Comparison of ENCODE assay signal across 7 cellular contexts in genomic region chr1:208243851-208244583, GRCh38. TPM values are rescaled to one million over a fixed set of nuclear protein-coding genes. Genes with fewer than 3 reads are reported as not detected.
DNase-seq lines count a peak whose midpoint lies in the region; ATAC-seq lines count a peak whose summit lies in the region.

TSS of gene PLXNA2 (minus strand) at chr1:208244384. CDS start at chr1:208217922, 26,462 bp downstream.

- H3K14ac ChIP-seq in neuronal stem cell (ENCODE audit: low read length), result no peak within 1 kb of the TSS

- ATAC-seq in GM18907 (IDR thresholded peaks at IDR 0.05; ENCODE audit: unreplicated experiment), result peak; percentile 40

- peak within 1 kb of the TSS; percentile 90 for H3K18ac ChIP-seq in neuronal stem cell (ENCODE audit: low read length)

- no peak within 1 kb of the TSS for H2AK5ac ChIP-seq in neuronal stem cell (ENCODE audit: low read depth, low read length)

- no peak within 1 kb of the TSS for H3K27ac ChIP-seq in neuronal stem cell (replicated peaks; ENCODE audit: low read length)
- H3K27ac ChIP-seq in thymus (ENCODE audit: low read depth), result peak within 1 kb of the TSS; percentile 73

- peak within 1 kb of the TSS; percentile 96 for H3K4me2 ChIP-seq in neuronal stem cell (ENCODE audit: insufficient read depth, low read length, poor library complexity, severe bottlenecking)

- in situ Hi-C loops in SK-MEL-5 (cut with HindIII; ENCODE audit: low pct_unique_long_range_greater_than_20kb, low sequenced_read_pairs), result loop anchor here (25.0 kb wide), 1 partner anchor 232 kb away; no protein-coding TSS in a partner anchor

- H2BK12ac ChIP-seq in neuronal stem cell (ENCODE audit: low read length), result no peak within 1 kb of the TSS

- H3K23ac ChIP-seq in neuronal stem cell (ENCODE audit: low read depth, low read length, poor library complexity), result peak within 1 kb of the TSS; percentile 36

- no peak within 1 kb of the TSS for H2BK5ac ChIP-seq in neuronal stem cell (ENCODE audit: low read length)

- peak; percentile 74 for DNase-seq in MG63
- DNase-seq in SK-MEL-5 (ENCODE audit: low read depth, low spot score), result peak; percentile 66
- peak; percentile 79 for DNase-seq in germinal center (ENCODE audit: low spot score)
- peak; percentile 79 for DNase-seq in neuronal stem cell (ENCODE audit: low spot score)

- H4K8ac ChIP-seq in neuronal stem cell (ENCODE audit: low read depth, low read length), result no peak within 1 kb of the TSS

- H3K4me1 ChIP-seq in neuronal stem cell (ENCODE audit: control insufficient read depth in 2 of 2, insufficient read depth in 1 of 2, low read depth in 1 of 2, low read length in 2 of 2) (peaks cover 23 to 25% of the 10 kb centered on the region in 2 donors), thymus (ENCODE audit: control insufficient read depth, insufficient read depth, low read length) (peaks cover 14% of the 10 kb centered on the region)

- peaks cover 20% of the 10 kb centered on the region for H3K27me3 Mint-ChIP-seq in activated naive CD4-positive, alpha-beta T cell treated with anti-CD3 and anti-CD28 coated beads, Interleukin-2, amount 50 U/mL, for 24 hours

- peak within 1 kb of the TSS; percentile 78 for H3K9ac ChIP-seq in neuronal stem cell (ENCODE audit: low read depth, low read length, poor library complexity)

- peak within 1 kb of the TSS; percentile 88 for H3K4me3 Mint-ChIP-seq in activated naive CD4-positive, alpha-beta T cell treated with anti-CD3 and anti-CD28 coated beads, Interleukin-2, amount 50 U/mL, for 24 hours

- H2BK120ac ChIP-seq in neuronal stem cell (ENCODE audit: low read depth, low read length), result no peak within 1 kb of the TSS

- H3K4me1 Mint-ChIP-seq in activated naive CD4-positive, alpha-beta T cell treated with anti-CD3 and anti-CD28 coated beads, Interleukin-2, amount 50 U/mL, for 24 hours, result peaks cover 11% of the 10 kb centered on the region

- H3K9me3 ChIP-seq in MG63 (no peaks in the 10 kb centered on the region), neuronal stem cell (replicated peaks in 1 of 2; ENCODE audit: control insufficient read depth in 2 of 2, insufficient read depth in 1 of 2, low read depth in 1 of 2, low read length in 2 of 2) (no peaks in the 10 kb centered on the region), thymus (ENCODE audit: control insufficient read depth) (no peaks in the 10 kb centered on the region)

- H3K9me3 Mint-ChIP-seq in activated naive CD4-positive, alpha-beta T cell treated with anti-CD3 and anti-CD28 coated beads, Interleukin-2, amount 50 U/mL, for 24 hours, result no peaks in the 10 kb centered on the region

- no CpG with 5 or more reads among the region's 84 CpGs for whole genome bisulfite sequencing in neuronal stem cell (ENCODE audit: extremely low coverage in 2 of 2, insufficient read length in 2 of 2, insufficient replicate concordance in 1 of 2), 2 donors
- under 1% methylated on average over 84 of the region's 84 CpGs for WGBS in thymus

- no peak within 1 kb of the TSS for H2BK15ac ChIP-seq in neuronal stem cell (ENCODE audit: low read length)

- no peaks in the 10 kb centered on the region for H3K79me1 ChIP-seq in neuronal stem cell (ENCODE audit: low read depth, low read length)

- H3K36me3 ChIP-seq in MG63 (no peaks in the 10 kb centered on the region), neuronal stem cell (replicated peaks in 1 of 2; ENCODE audit: control insufficient read depth in 2 of 2, insufficient read depth in 2 of 2, low read length in 2 of 2) (no peaks in the 10 kb centered on the region), thymus (ENCODE audit: control insufficient read depth, insufficient read depth) (no peaks in the 10 kb centered on the region)

- H3K27ac Mint-ChIP-seq in activated naive CD4-positive, alpha-beta T cell treated with anti-CD3 and anti-CD28 coated beads, Interleukin-2, amount 50 U/mL, for 24 hours, result no peak within 1 kb of the TSS

- peak within 1 kb of the TSS; percentile 96 for H2AFZ ChIP-seq in neuronal stem cell (ENCODE audit: low read length)

- no peak within 1 kb of the TSS for H3K4ac ChIP-seq in neuronal stem cell (ENCODE audit: low read length)

- H3K27me3 ChIP-seq in MG63 (peaks cover 37% of the 10 kb centered on the region), neuronal stem cell (ENCODE audit: control insufficient read depth in 3 of 3, insufficient read depth in 3 of 3, low read depth in 1 of 3, low read length in 3 of 3) (peaks cover 0 to 11% (median 3%) of the 10 kb centered on the region in 3 experiments), thymus (ENCODE audit: control insufficient read depth, insufficient read depth) (peaks cover 36% of the 10 kb centered on the region)

- H4K91ac ChIP-seq in neuronal stem cell (ENCODE audit: low read depth, low read length, poor library complexity), result no peak within 1 kb of the TSS

- H3K4me3 ChIP-seq in MG63 (peak within 1 kb of the TSS; percentile 56), neuronal stem cell (ENCODE audit: low read length in 2 of 2) (peak within 1 kb of the TSS; percentile 63 to 90), thymus (ENCODE audit: low read length) (peak within 1 kb of the TSS; percentile 73)

- H3K36me3 Mint-ChIP-seq in activated naive CD4-positive, alpha-beta T cell treated with anti-CD3 and anti-CD28 coated beads, Interleukin-2, amount 50 U/mL, for 24 hours, result no peaks in the 10 kb centered on the region

RNA-seq across cellular contexts. Expression of gene PLXNA2, which starts in this region (rescaled TPM):
- total RNA-seq in MG63 (2014; rRNA removed; shearing (Covaris generic); ENCODE audit: low replicate concordance), result 0.17 and 0.56 TPM in 2 replicates
- total RNA-seq in SK-MEL-5 (2014; rRNA removed; shearing (Covaris generic)), result 0.34 and 0.53 TPM in 2 replicates
- 1.3 and 3.1 TPM in 2 replicates for polyA plus RNA-seq in SK-MEL-5 (2015; cell fraction: cytosol; rRNA removed)
- 1.8 and 4.8 TPM in 2 replicates for polyA plus RNA-seq in SK-MEL-5 (2015; cell fraction: nucleus; rRNA removed)
- polyA plus RNA-seq in neuronal stem cell (2013, experiment 1 of 2), result 1.2 TPM
- polyA plus RNA-seq in neuronal stem cell (2013, experiment 2 of 2), result 1.1 TPM
- 5.6 TPM for polyA plus RNA-seq in thymus

Comparison
In these comparisons a context has a peak if more than half of its experiments do, and no peak if none do; other contexts are left out.
1. Peak in DNase-seq and H3K4me3 ChIP-seq in MG63; RNA of the gene not detected or under 1 TPM.